Comparison of ENCODE assay signal across 28 cellular contexts in genomic region chr2:128241896-128242295, GRCh38.
DNase-seq lines count a peak whose midpoint lies in the region; ATAC-seq, FAIRE-seq and TF ChIP-seq lines count a peak whose summit lies in the region.
"Had no signal": no experiment of that assay in that cellular context is flagged by ENCODE, and none has a peak within 500 bp of the region (broad histone marks: within the 10 kb centered on the region; RNA-seq: fewer than 3 reads in every experiment).

No MANE protein-coding gene starts in this region.

- H3K27ac Mint-ChIP-seq in WTC11 (no peak overlapping the region), osteocyte (ENCODE audit: unreplicated experiment) (no peak overlapping the region)
- H3K27ac Mint-ChIP-seq: CD4-positive, alpha-beta T cell; HFFc6 had no signal

- H3K27me3 Mint-ChIP-seq in WTC11 (ENCODE audit: low read depth) (no peaks in the 10 kb centered on the region; the same call in 1 of the 2 replicates), osteocyte (ENCODE audit: unreplicated experiment) (no peaks in the 10 kb centered on the region)
- H3K27me3 Mint-ChIP-seq: CD4-positive, alpha-beta T cell had no signal

- peak overlapping the region; percentile 65 for H3K56ac ChIP-seq in mesendoderm (ENCODE audit: low read length)

- H2AFZ ChIP-seq in HepG2 (ENCODE audit: low read length): no peak overlapping the region

- H3K4me3 ChIP-seq in HepG2 (replicated peaks in 1 of 3; ENCODE audit: insufficient read depth in 1 of 3, low read depth in 2 of 3, low read length in 3 of 3) (no peak overlapping the region), right lobe of liver (no peak overlapping the region), mesendoderm (ENCODE audit: low read length) (no peak overlapping the region), thyroid gland (replicated peaks in 1 of 3) (no peak overlapping the region)
- H3K4me3 ChIP-seq: A549; BLaER1 treated with 17β-estradiol and CSF1 and Interleukin-3, amounts not matched to agents 10 nM and 100 nM; HAP-1 had no signal

- H3K36me3 Mint-ChIP-seq in WTC11: no peaks in the 10 kb centered on the region
- peaks cover 1% of the 10 kb centered on the region for H3K36me3 Mint-ChIP-seq in osteocyte (ENCODE audit: unreplicated experiment)
- H3K36me3 Mint-ChIP-seq: CD14-positive monocyte; CD8-positive, alpha-beta memory T cell had no signal

- H3K9me3 Mint-ChIP-seq in WTC11: no peaks in the 10 kb centered on the region
- no peaks in the 10 kb centered on the region for H3K9me3 Mint-ChIP-seq in osteocyte (ENCODE audit: unreplicated experiment)
- H3K9me3 Mint-ChIP-seq: CD14-positive monocyte; CD4-positive, alpha-beta T cell; CD8-positive, alpha-beta memory T cell; HFFc6 had no signal

- BruUV-seq in HepG2 (replicated peaks; lab: Mats Ljungman, UMichigan): no TSS peak

- H4K8ac ChIP-seq in mesendoderm (ENCODE audit: low read depth, low read length): no peak overlapping the region

- H2BK15ac ChIP-seq in mesendoderm (replicated peaks; ENCODE audit: low read depth): no peak overlapping the region

- no peak for TF ChIP-seq CTCF in HepG2 (CRISPR knock-in tag; IDR thresholded peaks at IDR 0.05)
- no peak for TF ChIP-seq CTCF in right lobe of liver (IDR thresholded peaks at IDR 0.05)
- TF ChIP-seq CTCF in WTC11 (IDR thresholded peaks at IDR 0.05): no peak
- no peak for TF ChIP-seq CTCF in osteocyte (IDR thresholded peaks at IDR 0.05)
- TF ChIP-seq CTCF in thyroid gland (IDR thresholded peaks at IDR 0.05): no peak

- no peak for TF ChIP-seq POLR2A in HepG2 (IDR thresholded peaks at IDR 0.05; ENCODE audit: insufficient read depth in 1 of 2, low read depth in 2 of 2, low read length in 2 of 2)
- TF ChIP-seq POLR2A in right lobe of liver (IDR thresholded peaks at IDR 0.05): no peak
- no peak for TF ChIP-seq POLR2A in thyroid gland (IDR thresholded peaks at IDR 0.05)

- intact Hi-C loops in HepG2 (cut with micrococcal nuclease; ENCODE audit: unreplicated experiment) (no loop called here), right lobe of liver (cut with DNase I) (no loop called here), thyroid gland (cut with DNase I) (no loop called here)

- no peak for TF ChIP-seq RAD21 in HepG2 (CRISPR knock-in tag; IDR thresholded peaks at IDR 0.05)

- H3K4me1 ChIP-seq in HepG2 (ENCODE audit: insufficient read depth, low read length) (no peaks in the 10 kb centered on the region), right lobe of liver (no peaks in the 10 kb centered on the region), mesendoderm (ENCODE audit: control insufficient read depth, low read depth, low read length) (peaks cover 4% of the 10 kb centered on the region), thyroid gland (no peaks in the 10 kb centered on the region)
- H3K4me1 ChIP-seq: A549, BE2C, HAP-1 had no signal

- H3K23ac ChIP-seq in mesendoderm (ENCODE audit: low read length): no peak overlapping the region

- no peak overlapping the region for H3K4me3 Mint-ChIP-seq in WTC11
- H3K4me3 Mint-ChIP-seq in osteocyte (ENCODE audit: unreplicated experiment): no peak overlapping the region
- H3K4me3 Mint-ChIP-seq: CD14-positive monocyte; CD4-positive, alpha-beta T cell; CD8-positive, alpha-beta memory T cell; HFFc6 had no signal

- H2AK5ac ChIP-seq in mesendoderm (ENCODE audit: low read length): no peak overlapping the region

- POLR2A ChIA-PET in HepG2 (lab: Yijun Ruan, JAX) (no interaction called here), WTC11 (lab: Charles Lee) (no interaction called here)

- H3K9ac ChIP-seq in HepG2 (ENCODE audit: insufficient read depth, low read depth, low read length) (no peak overlapping the region), mesendoderm (ENCODE audit: low read length) (no peak overlapping the region)
- H3K9ac ChIP-seq: BLaER1 treated with 17β-estradiol and CSF1 and Interleukin-3, amounts not matched to agents 10 nM and 100 nM had no signal

- no peak overlapping the region for H3K4ac ChIP-seq in mesendoderm (ENCODE audit: low read depth, low read length)

- no peaks in the 10 kb centered on the region for H4K20me1 ChIP-seq in HepG2 (ENCODE audit: insufficient read depth, low read length)
- H4K20me1 ChIP-seq: BLaER1 treated with 17β-estradiol and CSF1 and Interleukin-3, amounts not matched to agents 10 nM and 100 nM had no signal

- no peak overlapping the region for H2BK120ac ChIP-seq in mesendoderm (ENCODE audit: low read depth, low read length)

- DNase-seq in HepG2 (ENCODE audit: low spot score): no peak
- no peak for DNase-seq in right lobe of liver
- no peak for DNase-seq in WTC11 (ENCODE audit: low spot score)
- no peak for DNase-seq in mesendoderm
- peak; percentile 67 for DNase-seq in osteocyte (ENCODE audit: extremely low spot score, unreplicated experiment)
- DNase-seq in inferior parietal cortex (ENCODE audit: extremely low spot score): no peak
- no peak for DNase-seq in thyroid gland
- DNase-seq in central memory CD4-positive, alpha-beta T cell: no peak
- DNase-seq: 8988T; ACHN; AML-193; BE2C; CD4-positive, alpha-beta T cell; CD8-positive, alpha-beta memory T cell; DMS 273 treated with DMSO at 0.1 percent for 48 hours; DMS79; EL; GF-D8; GOT3; HFFc6 had no signal

- H3K79me2 ChIP-seq in HepG2 (ENCODE audit: insufficient read depth, low read length) (no peaks in the 10 kb centered on the region), mesendoderm (ENCODE audit: control insufficient read depth, insufficient read depth, low read length) (no peaks in the 10 kb centered on the region)

- CTCF ChIA-PET in HepG2 (lab: Yijun Ruan, JAX; ENCODE audit: low intra/inter-chr PET ratio, low total read pairs): no interaction called here
- CTCF ChIA-PET in WTC11 (lab: Charles Lee): no interaction called here

- no peak overlapping the region for H4K5ac ChIP-seq in mesendoderm (ENCODE audit: low read length)

- H3K4me2 ChIP-seq in HepG2 (ENCODE audit: low read depth, low read length) (no peak overlapping the region), mesendoderm (ENCODE audit: low read length) (no peak overlapping the region)
- H3K4me2 ChIP-seq: A549; BLaER1 treated with 17β-estradiol and CSF1 and Interleukin-3, amounts not matched to agents 10 nM and 100 nM had no signal

- TF ChIP-seq EP300 in HepG2 (IDR thresholded peaks at IDR 0.05; ENCODE audit: low read depth in 2 of 2, low read length in 2 of 2): no peak
- TF ChIP-seq EP300 in HepG2 (CRISPR knock-in tag; IDR thresholded peaks at IDR 0.05; ENCODE audit: borderline replicate concordance): no peak

- no peaks in the 10 kb centered on the region for H3K79me1 ChIP-seq in mesendoderm (ENCODE audit: low read length)

- no peak overlapping the region for H3K18ac ChIP-seq in mesendoderm (ENCODE audit: low read length)

- FAIRE-seq in HepG2 (lab: Jason Lieb, UNC): no peak
- FAIRE-seq: A549, D721Med, GM12891, GM18507, H54 had no signal

- H3K36me3 ChIP-seq in HepG2 (replicated peaks in 1 of 2; ENCODE audit: control insufficient read depth in 1 of 2, insufficient read depth in 2 of 2, low read length in 2 of 2) (no peaks in the 10 kb centered on the region), right lobe of liver (no peaks in the 10 kb centered on the region), mesendoderm (ENCODE audit: control insufficient read depth, insufficient read depth, low read length) (no peaks in the 10 kb centered on the region), thyroid gland (no peaks in the 10 kb centered on the region)
- H3K36me3 ChIP-seq: BE2C; BLaER1 treated with 17β-estradiol and CSF1 and Interleukin-3, amounts not matched to agents 10 nM and 100 nM; HAP-1 had no signal

- ATAC-seq in HepG2 (no peak), right lobe of liver (no peak), WTC11 (peak; percentile 41; the same call in 1 of the 2 replicates)
- ATAC-seq: A549 had no signal

- no peaks in the 10 kb centered on the region for H3K4me1 Mint-ChIP-seq in WTC11
- H3K4me1 Mint-ChIP-seq in osteocyte (ENCODE audit: unreplicated experiment): peaks cover 8% of the 10 kb centered on the region
- H3K4me1 Mint-ChIP-seq: CD14-positive monocyte had no signal

- H3K27me3 ChIP-seq in HepG2 (ENCODE audit: control insufficient read depth in 1 of 2, insufficient read depth in 2 of 2, low read length in 2 of 2): no peaks in the 10 kb centered on the region
- H3K27me3 ChIP-seq in right lobe of liver: no peaks in the 10 kb centered on the region
- H3K27me3 ChIP-seq in mesendoderm (ENCODE audit: insufficient read depth, low read length, poor library complexity): no peaks in the 10 kb centered on the region
- no peaks in the 10 kb centered on the region for H3K27me3 ChIP-seq in thyroid gland
- H3K27me3 ChIP-seq: BE2C; BLaER1 treated with 17β-estradiol and CSF1 and Interleukin-3, amounts not matched to agents 10 nM and 100 nM had no signal

- no peak overlapping the region for H3K27ac ChIP-seq in HepG2 (ENCODE audit: extremely low read length, insufficient read depth, low read length)
- no peak overlapping the region for H3K27ac ChIP-seq in right lobe of liver
- H3K27ac ChIP-seq in mesendoderm (ENCODE audit: low read depth, low read length): no peak overlapping the region
- no peak overlapping the region for H3K27ac ChIP-seq in thyroid gland
- H3K27ac ChIP-seq: A549; BLaER1 treated with 17β-estradiol and CSF1 and Interleukin-3, amounts not matched to agents 10 nM and 100 nM had no signal

- peak overlapping the region; percentile 48 for H2BK5ac ChIP-seq in mesendoderm (ENCODE audit: low read length)

- WGBS in HepG2 (ENCODE audit: low lambda C conversion rate): 57% methylated on average over 3 of the region's 3 CpGs
- 60% methylated on average over 1 of the region's 3 CpGs for WGBS in right lobe of liver (ENCODE audit: insufficient coverage, low coverage, low lambda C conversion rate, missing lambda C conversion rate)
- no CpG with 5 or more reads among the region's 3 CpGs for WGBS in mesendoderm (ENCODE audit: extremely low coverage, insufficient coverage, low lambda C conversion rate)
- WGBS in thyroid gland, 2 donors: 76 to 78% methylated on average over 3 of the region's 3 CpGs

- H3K9me3 ChIP-seq in HepG2 (ENCODE audit: low read length) (no peaks in the 10 kb centered on the region), right lobe of liver (no peaks in the 10 kb centered on the region), thyroid gland (no peaks in the 10 kb centered on the region)
- H3K9me3 ChIP-seq: A549; BE2C; BLaER1 treated with 17β-estradiol and CSF1 and Interleukin-3, amounts not matched to agents 10 nM and 100 nM; HAP-1 had no signal

- in situ Hi-C loops in HepG2 (cut with HindIII; ENCODE audit: extremely low pct_ligation_motif_present, low pct_unique_long_range_greater_than_20kb): no loop called here

TF ChIP-seq in HepG2, 621 proteins besides CTCF, POLR2A, EP300 and RAD21:
- TF ChIP-seq ZNF263 (CRISPR knock-in tag; IDR thresholded peaks at IDR 0.05) (peak; percentile 37; the same call in 1 of the 2 replicates), NR2F2 (IDR thresholded peaks at IDR 0.05; ENCODE audit: borderline replicate concordance, low read depth) (no peak), ZBTB3 (CRISPR knock-in tag; IDR thresholded peaks at IDR 0.05; ENCODE audit: borderline replicate concordance, low read depth) (no peak)

TF ChIP-seq in WTC11, 78 proteins besides CTCF, POLR2A, EP300 and RAD21 (continues in another document):
- TF ChIP-seq RORB (CRISPR knock-in tag; IDR thresholded peaks at IDR 0.05): no peak

Comparison
In these comparisons a context has a peak if more than half of its experiments do, and no peak if none do; other contexts are left out.
1. Of the 50 proteins assayed by ChIP-seq in both HepG2 and WTC11: peak only in HepG2: ZNF263; only in WTC11: none; in both: none; in neither: 49.